12 cellular contexts compared by ENCODE assay signal in the genomic region with DNA sequence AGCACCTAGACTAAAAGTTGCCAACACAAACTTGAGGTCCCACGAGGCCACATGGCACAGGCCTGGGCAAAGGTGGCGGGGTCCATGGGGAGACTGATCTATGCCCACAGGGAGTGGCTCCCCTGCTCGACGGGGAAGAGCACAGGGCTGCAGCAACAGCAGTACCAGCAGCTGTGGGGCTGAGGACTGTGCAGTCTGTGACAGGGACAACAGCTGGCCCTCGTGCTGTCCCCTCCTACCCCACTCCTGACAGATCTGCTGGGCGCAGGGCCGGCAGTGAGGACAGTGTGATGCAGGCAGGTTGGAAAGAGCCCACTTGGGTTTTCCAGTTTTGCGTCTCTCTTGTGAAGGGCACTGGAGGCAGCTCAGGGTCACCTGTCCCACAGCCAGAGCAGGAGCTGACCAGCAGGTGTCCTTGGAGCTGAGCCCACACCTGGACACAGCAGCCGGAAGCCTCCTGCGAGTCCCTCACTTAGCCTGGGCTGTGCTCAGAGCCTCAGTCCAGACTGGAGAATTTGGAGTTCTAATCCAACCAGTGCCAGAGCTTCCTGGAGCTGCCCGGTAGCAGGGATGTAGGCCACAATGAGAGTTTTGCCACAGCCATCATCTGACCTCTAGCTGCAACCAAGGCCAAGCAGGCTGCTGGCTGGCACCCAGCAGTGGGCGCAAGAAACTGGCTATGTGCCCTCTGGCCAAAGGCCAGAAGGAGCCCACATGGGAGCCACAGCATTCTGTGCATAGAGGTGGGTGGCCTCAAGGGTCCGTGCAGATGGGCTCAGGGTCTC. TPM values are rescaled to one million over a fixed set of nuclear protein-coding genes. Genes with fewer than 3 reads are reported as not detected.
DNase-seq lines count a peak whose midpoint lies in the region; ATAC-seq and TF ChIP-seq lines count a peak whose summit lies in the region.
"Had no signal": no experiment of that assay in that cellular context is flagged by ENCODE, and none has a peak within 500 bp of the region (broad histone marks: within the 10 kb centered on the region; RNA-seq: fewer than 3 reads in every experiment).

No MANE protein-coding gene starts in this region.

- ATAC-seq in gastroesophageal sphincter (no peak), HG03439 (IDR thresholded peaks at IDR 0.05; ENCODE audit: unreplicated experiment) (no peak)

- no peak for TF ChIP-seq POLR2A in gastroesophageal sphincter (IDR thresholded peaks at IDR 0.05)
- no peak for TF ChIP-seq POLR2A in sigmoid colon (IDR thresholded peaks at IDR 0.05)

- no peak for TF ChIP-seq EP300 in gastroesophageal sphincter (IDR thresholded peaks at IDR 0.05)
- no peak for TF ChIP-seq EP300 in sigmoid colon (IDR thresholded peaks at IDR 0.05)

- no peak for TF ChIP-seq CTCF in GM13977 (IDR thresholded peaks at IDR 0.05; ENCODE audit: extremely low read depth, insufficient read depth, missing control alignments)
- TF ChIP-seq CTCF in gastroesophageal sphincter (IDR thresholded peaks at IDR 0.05): no peak
- no peak for TF ChIP-seq CTCF in sigmoid colon (IDR thresholded peaks at IDR 0.05)

- H3K4me3 ChIP-seq in gastroesophageal sphincter (no peak overlapping the region), sigmoid colon (no peak overlapping the region)
- H3K4me3 ChIP-seq: hepatocyte, skin epidermis had no signal

- DNase-seq in GM13977 (ENCODE audit: low spot score) (peak; percentile 17), NCI-H524 (lab: John Stamatoyannopoulos, UW) (peak; percentile 15 to 79), sigmoid colon (no peak), SIG-M5 (lab: John Stamatoyannopoulos, UW) (no peak)
- no peak for DNase-seq in effector CD4-positive, alpha-beta T cell
- DNase-seq: activated CD4-positive, alpha-beta memory T cell treated with anti-CD3 and anti-CD28 coated beads, Interleukin-2, amount 10 ng/mL, durations not matched to agents 7 days and 5 days; DMS79 had no signal

- intact Hi-C loops in sigmoid colon (cut with DNase I): no loop called here

- peak overlapping the region in 3 of 4 donors; percentile 39 to 49 (median 42) for H3K27ac ChIP-seq in gastroesophageal sphincter
- H3K27ac ChIP-seq in sigmoid colon: peak overlapping the region in 3 of 4 donors; percentile 2 to 55 (median 34)
- H3K27ac ChIP-seq: hepatocyte, HL-60 had no signal

- H3K4me1 ChIP-seq in gastroesophageal sphincter (peaks cover 0 to 42% (median 15%) of the 10 kb centered on the region in 3 donors), sigmoid colon (peaks cover 0 to 31% (median 13%) of the 10 kb centered on the region in 4 donors)

- H3K36me3 ChIP-seq in gastroesophageal sphincter: peaks cover 0 to 40% of the 10 kb centered on the region in 2 donors
- peaks cover 19 to 40% (median 30%) of the 10 kb centered on the region in 4 donors for H3K36me3 ChIP-seq in sigmoid colon

- WGBS in gastroesophageal sphincter (ENCODE audit: low coverage in 1 of 2), 2 donors: 44% methylated on average over 3 of the region's 13 CpGs; no CpG with 5 or more reads in 1 of the 2 donors
- WGBS in sigmoid colon, 2 donors: 27 to 61% methylated on average over 13 of the region's 13 CpGs

- in situ Hi-C loops in GM13977 (cut with MboI; ENCODE audit: low pct_unique_long_range_greater_than_20kb, low sequenced_read_pairs, unreplicated experiment): no loop called here

- H3K9me3 ChIP-seq in gastroesophageal sphincter: no peaks in the 10 kb centered on the region
- no peaks in the 10 kb centered on the region for H3K9me3 ChIP-seq in sigmoid colon

- H3K27me3 ChIP-seq in gastroesophageal sphincter (no peaks in the 10 kb centered on the region), sigmoid colon (no peaks in the 10 kb centered on the region)
- H3K27me3 ChIP-seq: hepatocyte had no signal

RNA-seq across cellular contexts. Expression of a gene that starts 3.6 kb away (rescaled TPM):
- total RNA-seq in gastroesophageal sphincter: 10 to 100 TPM; 17.8 to 65.5 (median 36.8) TPM
- total RNA-seq in sigmoid colon: 10 to 100 TPM; 14.0 to 25.2 (median 19.3) TPM
- polyA plus RNA-seq in sigmoid colon: 10 to 100 TPM; 12.0 to 27.5 (median 23.8) TPM

RNA-seq across cellular contexts. Expression of a gene that starts 12.6 kb away (rescaled TPM):
- total RNA-seq in gastroesophageal sphincter (under 1 TPM in 3 of 4 donors, not detected in 1; 0.40 to 0.73 (median 0.72) TPM), sigmoid colon (1 to 10 TPM in 2 of 4 donors, under 1 TPM in 2; 0.33 to 1.7 (median 0.92) TPM)
- polyA plus RNA-seq in sigmoid colon: 1 to 10 TPM in 1 of 3 donors, not detected in 2; 3.0 TPM

RNA-seq across cellular contexts. Expression of a gene that starts 34.8 kb away (rescaled TPM):
- total RNA-seq in gastroesophageal sphincter (100 to 1,000 TPM; 169 to 209 (median 204) TPM), sigmoid colon (100 to 1,000 TPM; 170 to 233 (median 177) TPM)
- 100 to 1,000 TPM in 1 of 3 donors, 10 to 100 TPM in 2; 81.4 to 182 (median 83.5) TPM for polyA plus RNA-seq in sigmoid colon

RNA-seq across cellular contexts. Expression of a gene that starts 35.1 kb away (rescaled TPM):
- total RNA-seq in gastroesophageal sphincter: 10 to 100 TPM in 3 of 4 donors, 1 to 10 TPM in 1; 7.2 to 27.7 (median 19.6) TPM
- total RNA-seq in sigmoid colon: 10 to 100 TPM; 16.1 to 20.5 (median 18.0) TPM
- 10 to 100 TPM in 1 of 3 donors, 1 to 10 TPM in 2; 5.4 to 40.7 (median 8.3) TPM for polyA plus RNA-seq in sigmoid colon

Comparison
In these comparisons a context has a peak if more than half of its experiments do, and no peak if none do; other contexts are left out.
1. DNase-seq: peak in GM13977 (single experiment) and NCI-H524 (2 of 2); none in sigmoid colon (single experiment), effector CD4-positive, alpha-beta T cell (single experiment) and SIG-M5 (single experiment).